8 cellular contexts compared by ENCODE assay signal in genomic region chr11:15208570-15209222, GRCh38.
DNase-seq lines count a peak whose midpoint lies in the region; ATAC-seq and TF ChIP-seq lines count a peak whose summit lies in the region.

No MANE protein-coding gene starts in this region.

- ATAC-seq in GM19351 (IDR thresholded peaks at IDR 0.05; ENCODE audit: unreplicated experiment) (peak; percentile 95), HG03354 (IDR thresholded peaks at IDR 0.05; ENCODE audit: poor library complexity, severe bottlenecking, unreplicated experiment) (peak; percentile 97)
- peak; percentile 87 for ATAC-seq in effector memory CD8-positive, alpha-beta T cell (replicated peaks)

- no peaks in the 10 kb centered on the region for H3K9me3 Mint-ChIP-seq in effector memory CD8-positive, alpha-beta T cell
- no peaks in the 10 kb centered on the region for H3K9me3 Mint-ChIP-seq in mesothelial cell of epicardium

- H3K36me3 Mint-ChIP-seq in effector memory CD8-positive, alpha-beta T cell (ENCODE audit: insufficient read depth) = no peaks in the 10 kb centered on the region
- H3K36me3 Mint-ChIP-seq in mesothelial cell of epicardium = no peaks in the 10 kb centered on the region

- no peak overlapping the region for H3K27ac Mint-ChIP-seq in effector memory CD8-positive, alpha-beta T cell
- no peak overlapping the region for H3K27ac Mint-ChIP-seq in mesothelial cell of epicardium

- DNase-seq in COLO668 (lab: John Stamatoyannopoulos, UW; ENCODE audit: unreplicated experiment) (peak; percentile 72), NCI-H748 treated with DMSO at 0.1 percent for 48 hours (lab: John Stamatoyannopoulos, UW) (peak; percentile 63), mesothelial cell of epicardium (ENCODE audit: low spot score in 2 of 2, unreplicated experiment in 2 of 2) (peak; percentile 75 to 92)
- peak; percentile 33 to 43 for DNase-seq in activated CD8-positive, alpha-beta memory T cell treated with anti-CD3 and anti-CD28 coated beads for 4 hours (ENCODE audit: low read depth in 2 of 2)
- peak; percentile 66 to 69 (median 67) for DNase-seq in effector memory CD8-positive, alpha-beta T cell
- peak; percentile 53 for DNase-seq in stimulated activated CD8-positive, alpha-beta memory T cell treated with anti-CD3 and anti-CD28 coated beads, Interleukin-4, amount 100 ng/mL, for 24 hours (ENCODE audit: low read depth)

- H3K27me3 Mint-ChIP-seq in effector memory CD8-positive, alpha-beta T cell = peaks cover 4 to 33% of the 10 kb centered on the region in 2 donors
- peaks cover 37% of the 10 kb centered on the region for H3K27me3 Mint-ChIP-seq in mesothelial cell of epicardium (ENCODE audit: low read depth)

- peak; percentile 97 for TF ChIP-seq CTCF in mesothelial cell of epicardium (IDR thresholded peaks at IDR 0.05; ENCODE audit: unreplicated experiment)

- no peak overlapping the region for H3K4me3 Mint-ChIP-seq in effector memory CD8-positive, alpha-beta T cell
- no peak overlapping the region for H3K4me3 Mint-ChIP-seq in mesothelial cell of epicardium

- no peaks in the 10 kb centered on the region for H3K4me1 Mint-ChIP-seq in effector memory CD8-positive, alpha-beta T cell (ENCODE audit: low read depth in 2 of 2)
- H3K4me1 Mint-ChIP-seq in mesothelial cell of epicardium = no peaks in the 10 kb centered on the region

Comparison
In these comparisons a context has a peak if more than half of its experiments do, and no peak if none do; other contexts are left out.
1. Peak in every context shown above with its lines: DNase-seq and ATAC-seq.